16 cellular contexts compared by ENCODE assay signal in the genomic region with DNA sequence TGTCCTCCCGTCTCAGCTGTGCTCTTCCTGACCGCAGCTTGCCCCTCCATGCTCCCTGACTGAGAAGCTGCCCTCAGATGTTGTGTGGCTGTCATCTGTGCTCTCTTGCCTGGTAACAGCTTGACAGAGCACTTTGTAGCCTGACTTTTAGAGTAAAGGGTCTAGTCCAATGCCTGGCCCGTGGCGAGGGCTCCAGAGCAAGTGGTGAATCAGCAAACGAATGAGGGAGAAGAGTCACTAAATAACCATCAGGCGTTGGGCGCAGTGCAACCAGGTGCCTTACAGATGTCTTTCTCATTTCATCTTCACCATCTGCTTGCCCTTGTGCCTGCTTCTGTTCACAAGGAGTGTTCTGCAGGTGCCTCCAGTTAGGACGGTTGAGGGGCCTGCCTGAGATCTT. TPM values are rescaled to one million over a fixed set of nuclear protein-coding genes. Genes with fewer than 3 reads are reported as not detected.
DNase-seq lines count a peak whose midpoint lies in the region; ATAC-seq and TF ChIP-seq lines count a peak whose summit lies in the region.
"Had no signal": no experiment of that assay in that cellular context is flagged by ENCODE, and none has a peak within 500 bp of the region (broad histone marks: within the 10 kb centered on the region; RNA-seq: fewer than 3 reads in every experiment).

No MANE protein-coding gene starts in this region.

- H3K27ac ChIP-seq in CD8-positive, alpha-beta T cell (ENCODE audit: low read depth, low read length) = no peak overlapping the region
- H3K27ac ChIP-seq: BLaER1 treated with 17β-estradiol and CSF1 and Interleukin-3, amounts not matched to agents 10 nM and 100 nM; KMS-11 had no signal

- H3K4me1 ChIP-seq in CD8-positive, alpha-beta T cell (ENCODE audit: insufficient read depth, low read length) = no peaks in the 10 kb centered on the region

- H3K27ac Mint-ChIP-seq in activated CD8-positive, alpha-beta T cell treated with anti-CD3 and anti-CD28 coated beads, Interleukin-2, amount 10 ng/mL, durations not matched to agents 7 days and 5 days = peak overlapping the region; percentile 41
- no peak overlapping the region for H3K27ac Mint-ChIP-seq in activated CD8-positive, alpha-beta T cell treated with anti-CD3 and anti-CD28 coated beads for 36 hours
- peak overlapping the region; percentile 69 for H3K27ac Mint-ChIP-seq in CD8-positive, alpha-beta T cell
- H3K27ac Mint-ChIP-seq in activated T-helper 17 cell treated with anti-CD3 and anti-CD28 coated beads, Interleukin-2, amount 50 U/mL, for 72 hours = peak overlapping the region; percentile 49

- DNase-seq in activated CD8-positive, alpha-beta T cell treated with anti-CD3 and anti-CD28 coated beads, Interleukin-2, amount 10 ng/mL, durations not matched to agents 7 days and 5 days = no peak
- no peak for DNase-seq in activated CD8-positive, alpha-beta T cell treated with anti-CD3 and anti-CD28 coated beads for 36 hours
- peak in 1 of 7 experiments; percentile 34 for DNase-seq in CD8-positive, alpha-beta T cell
- peak; percentile 60 for DNase-seq in mesenteric fat pad (ENCODE audit: low spot score)
- DNase-seq in NCI-H2196 (lab: John Stamatoyannopoulos, UW; ENCODE audit: unreplicated experiment) = no peak
- DNase-seq in COLO668 (lab: John Stamatoyannopoulos, UW; ENCODE audit: unreplicated experiment) = no peak
- DNase-seq in activated CD4-positive, alpha-beta T cell treated with anti-CD3 and anti-CD28 coated beads, Interleukin-2, amount 50 U/mL, for 4 hours = no peak
- DNase-seq: GOT3, NCI-H1092, NCI-H2081 treated with DMSO at 0.1 percent for 48 hours, NCI-H226, OCI-M1, SIG-M5 had no signal

- TF ChIP-seq CTCF in activated CD8-positive, alpha-beta T cell treated with anti-CD3 and anti-CD28 coated beads for 36 hours (IDR thresholded peaks at IDR 0.05) = no peak
- TF ChIP-seq CTCF in CD8-positive, alpha-beta T cell (IDR thresholded peaks at IDR 0.05) = no peak

- POLR2A ChIA-PET in activated CD8-positive, alpha-beta T cell treated with anti-CD3 and anti-CD28 coated beads, Interleukin-2, amount 10 ng/mL, durations not matched to agents 7 days and 5 days (lab: Charles Lee) = interaction anchor here (1.3 to 1.5 kb wide), 2 partner anchors 39 to 45 kb away, joined by 3 to 4 read pairs; a partner anchor contains a TSS
- POLR2A ChIA-PET in activated CD8-positive, alpha-beta T cell treated with anti-CD3 and anti-CD28 coated beads for 36 hours (lab: Charles Lee) = interaction anchor here (1.8 kb wide), 1 partner anchor 9 kb away, joined by 5 read pairs; no protein-coding TSS in a partner anchor
- POLR2A ChIA-PET in CD8-positive, alpha-beta T cell (lab: Charles Lee) = no interaction called here

- CTCF ChIA-PET in activated CD8-positive, alpha-beta T cell treated with anti-CD3 and anti-CD28 coated beads, Interleukin-2, amount 10 ng/mL, durations not matched to agents 7 days and 5 days (lab: Charles Lee) = interaction anchor here (0.9 to 1.7 kb wide), 7 partner anchors 8 to 115 kb away, joined by 3 to 9 read pairs (median 5); no protein-coding TSS in a partner anchor
- CTCF ChIA-PET in activated CD8-positive, alpha-beta T cell treated with anti-CD3 and anti-CD28 coated beads for 36 hours (lab: Charles Lee) = interaction anchor here (1.3 to 4.9 kb wide), 5 partner anchors 33 to 76 kb away, joined by 3 to 28 read pairs (median 6); no protein-coding TSS in a partner anchor
- CTCF ChIA-PET in CD8-positive, alpha-beta T cell (lab: Charles Lee) = interaction anchor here (1.3 to 4.7 kb wide), 7 partner anchors 9 to 74 kb away, joined by 3 to 55 read pairs (median 12); no protein-coding TSS in a partner anchor

- H3K27me3 ChIP-seq in CD8-positive, alpha-beta T cell (ENCODE audit: insufficient read depth, low read length) = no peaks in the 10 kb centered on the region
- H3K27me3 ChIP-seq: BLaER1 treated with 17β-estradiol and CSF1 and Interleukin-3, amounts not matched to agents 10 nM and 100 nM had no signal

- no peaks in the 10 kb centered on the region for H3K9me3 ChIP-seq in CD8-positive, alpha-beta T cell (ENCODE audit: low read length)
- H3K9me3 ChIP-seq: BLaER1 treated with 17β-estradiol and CSF1 and Interleukin-3, amounts not matched to agents 10 nM and 100 nM had no signal

- no peak for ATAC-seq in activated CD8-positive, alpha-beta T cell treated with anti-CD3 and anti-CD28 coated beads, Interleukin-2, amount 10 ng/mL, durations not matched to agents 7 days and 5 days
- ATAC-seq in activated CD8-positive, alpha-beta T cell treated with anti-CD3 and anti-CD28 coated beads for 36 hours = no peak
- no peak for ATAC-seq in CD8-positive, alpha-beta T cell
- ATAC-seq in activated T-helper 17 cell treated with anti-CD3 and anti-CD28 coated beads, Interleukin-2, amount 50 U/mL, for 72 hours (replicated peaks) = no peak

- H3K27me3 Mint-ChIP-seq in activated CD8-positive, alpha-beta T cell treated with anti-CD3 and anti-CD28 coated beads, Interleukin-2, amount 10 ng/mL, durations not matched to agents 7 days and 5 days (ENCODE audit: low read depth) = no peaks in the 10 kb centered on the region
- no peaks in the 10 kb centered on the region for H3K27me3 Mint-ChIP-seq in activated CD8-positive, alpha-beta T cell treated with anti-CD3 and anti-CD28 coated beads for 36 hours
- H3K27me3 Mint-ChIP-seq in CD8-positive, alpha-beta T cell (ENCODE audit: low read depth) = no peaks in the 10 kb centered on the region
- no peaks in the 10 kb centered on the region for H3K27me3 Mint-ChIP-seq in activated T-helper 17 cell treated with anti-CD3 and anti-CD28 coated beads, Interleukin-2, amount 50 U/mL, for 72 hours

- no peaks in the 10 kb centered on the region for H3K9me3 Mint-ChIP-seq in activated CD8-positive, alpha-beta T cell treated with anti-CD3 and anti-CD28 coated beads, Interleukin-2, amount 10 ng/mL, durations not matched to agents 7 days and 5 days (ENCODE audit: insufficient read depth)
- H3K9me3 Mint-ChIP-seq in activated CD8-positive, alpha-beta T cell treated with anti-CD3 and anti-CD28 coated beads for 36 hours = no peaks in the 10 kb centered on the region
- H3K9me3 Mint-ChIP-seq in CD8-positive, alpha-beta T cell = no peaks in the 10 kb centered on the region
- no peaks in the 10 kb centered on the region for H3K9me3 Mint-ChIP-seq in activated T-helper 17 cell treated with anti-CD3 and anti-CD28 coated beads, Interleukin-2, amount 50 U/mL, for 72 hours

- no peaks in the 10 kb centered on the region for H3K4me1 Mint-ChIP-seq in activated CD8-positive, alpha-beta T cell treated with anti-CD3 and anti-CD28 coated beads, Interleukin-2, amount 10 ng/mL, durations not matched to agents 7 days and 5 days (ENCODE audit: low read depth)
- no peaks in the 10 kb centered on the region for H3K4me1 Mint-ChIP-seq in activated CD8-positive, alpha-beta T cell treated with anti-CD3 and anti-CD28 coated beads for 36 hours (ENCODE audit: low read depth)
- no peaks in the 10 kb centered on the region for H3K4me1 Mint-ChIP-seq in CD8-positive, alpha-beta T cell (ENCODE audit: low read depth)
- no peaks in the 10 kb centered on the region for H3K4me1 Mint-ChIP-seq in activated T-helper 17 cell treated with anti-CD3 and anti-CD28 coated beads, Interleukin-2, amount 50 U/mL, for 72 hours

- no peak overlapping the region for H3K4me3 ChIP-seq in CD8-positive, alpha-beta T cell (ENCODE audit: low read depth, low read length)
- H3K4me3 ChIP-seq: BLaER1 treated with 17β-estradiol and CSF1 and Interleukin-3, amounts not matched to agents 10 nM and 100 nM had no signal

- H3K36me3 ChIP-seq in CD8-positive, alpha-beta T cell (ENCODE audit: insufficient read depth, low read length) = peaks cover 39% of the 10 kb centered on the region

- intact Hi-C loops in activated CD8-positive, alpha-beta T cell treated with anti-CD3 and anti-CD28 coated beads for 36 hours (cut with micrococcal nuclease) = no loop called here
- intact Hi-C loops in CD8-positive, alpha-beta T cell (cut with DNase I, micrococcal nuclease) = no loop called here

- H3K36me3 Mint-ChIP-seq in activated CD8-positive, alpha-beta T cell treated with anti-CD3 and anti-CD28 coated beads, Interleukin-2, amount 10 ng/mL, durations not matched to agents 7 days and 5 days (ENCODE audit: low read depth) = peaks cover 24% of the 10 kb centered on the region
- peaks cover 25% of the 10 kb centered on the region for H3K36me3 Mint-ChIP-seq in activated CD8-positive, alpha-beta T cell treated with anti-CD3 and anti-CD28 coated beads for 36 hours (ENCODE audit: low read depth)
- H3K36me3 Mint-ChIP-seq in CD8-positive, alpha-beta T cell = peaks cover 85% of the 10 kb centered on the region
- peaks cover 87% of the 10 kb centered on the region for H3K36me3 Mint-ChIP-seq in activated T-helper 17 cell treated with anti-CD3 and anti-CD28 coated beads, Interleukin-2, amount 50 U/mL, for 72 hours (ENCODE audit: low read depth)

- no peak overlapping the region for H3K4me3 Mint-ChIP-seq in activated CD8-positive, alpha-beta T cell treated with anti-CD3 and anti-CD28 coated beads, Interleukin-2, amount 10 ng/mL, durations not matched to agents 7 days and 5 days
- H3K4me3 Mint-ChIP-seq in activated CD8-positive, alpha-beta T cell treated with anti-CD3 and anti-CD28 coated beads for 36 hours = no peak overlapping the region
- H3K4me3 Mint-ChIP-seq in CD8-positive, alpha-beta T cell = no peak overlapping the region
- H3K4me3 Mint-ChIP-seq in activated T-helper 17 cell treated with anti-CD3 and anti-CD28 coated beads, Interleukin-2, amount 50 U/mL, for 72 hours = no peak overlapping the region

RNA-seq across cellular contexts. Expression of a gene that starts 45.6 kb away (rescaled TPM):
- 100 to 1,000 TPM; 356 to 368 TPM for total RNA-seq in activated CD8-positive, alpha-beta T cell treated with anti-CD3 and anti-CD28 coated beads, Interleukin-2, amount 10 ng/mL, durations not matched to agents 7 days and 5 days
- total RNA-seq in activated CD8-positive, alpha-beta T cell treated with anti-CD3 and anti-CD28 coated beads for 36 hours = 100 to 1,000 TPM; 205 to 230 TPM
- 1 to 10 TPM; 1.5 to 1.9 TPM for total RNA-seq in CD8-positive, alpha-beta T cell
- 100 to 1,000 TPM; 262 to 281 TPM for total RNA-seq in activated T-helper 17 cell treated with anti-CD3 and anti-CD28 coated beads, Interleukin-2, amount 50 U/mL, for 72 hours
- 0.39 TPM for total RNA-seq in mesenteric fat pad

Comparison
In these comparisons a context has a peak if more than half of its experiments do, and no peak if none do; other contexts are left out.
1. RNA of a gene that starts 45.6 kb away (total RNA-seq): 356 to 368 TPM in activated CD8-positive, alpha-beta T cell treated with anti-CD3 and anti-CD28 coated beads, Interleukin-2, amount 10 ng/mL, durations not matched to agents 7 days and 5 days, 262 to 281 TPM in activated T-helper 17 cell treated with anti-CD3 and anti-CD28 coated beads, Interleukin-2, amount 50 U/mL, for 72 hours and 205 to 230 TPM in activated CD8-positive, alpha-beta T cell treated with anti-CD3 and anti-CD28 coated beads for 36 hours; 1.5 to 1.9 TPM in CD8-positive, alpha-beta T cell and 0.39 TPM in mesenteric fat pad (single experiment); every median in the first group is over 10 times any median in the second.